Comparison of ENCODE assay signal across 17 cellular contexts in the genomic region with DNA sequence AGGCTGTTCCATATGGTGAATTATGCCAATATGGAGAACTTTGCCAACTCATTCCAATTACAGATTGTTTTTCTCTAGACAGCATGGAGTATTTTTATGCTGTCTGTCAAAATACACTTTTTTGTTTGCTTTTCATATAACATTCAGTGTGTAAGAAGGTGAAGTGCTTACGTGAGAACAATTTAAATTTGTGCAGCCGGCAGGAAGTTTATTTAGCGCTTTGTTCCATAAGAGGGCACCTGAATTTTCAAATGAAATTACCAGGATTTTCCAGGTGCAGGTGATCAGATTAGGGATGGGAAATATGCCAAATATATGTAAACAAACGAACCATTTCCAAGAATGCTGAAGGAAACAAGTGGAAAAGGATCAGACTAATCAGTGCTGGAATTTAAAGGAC. TPM values are rescaled to one million over a fixed set of nuclear protein-coding genes. Genes with fewer than 3 reads are reported as not detected.
DNase-seq lines count a peak whose midpoint lies in the region; ATAC-seq lines count a peak whose summit lies in the region.
"Had no signal": no experiment of that assay in that cellular context is flagged by ENCODE, and none has a peak within 500 bp of the region (broad histone marks: within the 10 kb centered on the region; RNA-seq: fewer than 3 reads in every experiment).

No MANE protein-coding gene starts in this region.

- no peak overlapping the region for H3K27ac Mint-ChIP-seq in natural killer cell treated with Interleukin-12 subunit alpha and Interleukin-12 subunit beta and Interleukin-15 and Interleukin-18, amount 100 ng/mL, for 72 hours
- H3K27ac Mint-ChIP-seq: CD8-positive, alpha-beta T cell; T-cell had no signal

- H3K4me1 ChIP-seq in SJCRH30: peaks cover 3% of the 10 kb centered on the region; the same call in 1 of the 2 replicates

- no peak overlapping the region for H3K4me3 Mint-ChIP-seq in natural killer cell treated with Interleukin-12 subunit alpha and Interleukin-12 subunit beta and Interleukin-15 and Interleukin-18, amount 100 ng/mL, for 72 hours
- H3K4me3 Mint-ChIP-seq: CD8-positive, alpha-beta T cell; T-cell had no signal

- no peaks in the 10 kb centered on the region for H3K27me3 Mint-ChIP-seq in natural killer cell treated with Interleukin-12 subunit alpha and Interleukin-12 subunit beta and Interleukin-15 and Interleukin-18, amount 100 ng/mL, for 72 hours
- H3K27me3 Mint-ChIP-seq: T-cell had no signal

- H3K36me3 Mint-ChIP-seq in natural killer cell treated with Interleukin-12 subunit alpha and Interleukin-12 subunit beta and Interleukin-15 and Interleukin-18, amount 100 ng/mL, for 72 hours: no peaks in the 10 kb centered on the region
- H3K36me3 Mint-ChIP-seq: CD8-positive, alpha-beta T cell; T-cell had no signal

- H3K4me3 ChIP-seq in SJCRH30: no peak overlapping the region
- H3K4me3 ChIP-seq: SK-N-MC had no signal

- ATAC-seq in natural killer cell treated with Interleukin-12 subunit alpha and Interleukin-12 subunit beta and Interleukin-15 and Interleukin-18, amount 100 ng/mL, for 72 hours: no peak
- ATAC-seq: CD8-positive, alpha-beta T cell; PC-3; T-cell had no signal

- H3K27me3 ChIP-seq in SJCRH30: no peaks in the 10 kb centered on the region

- H3K9me3 Mint-ChIP-seq in natural killer cell treated with Interleukin-12 subunit alpha and Interleukin-12 subunit beta and Interleukin-15 and Interleukin-18, amount 100 ng/mL, for 72 hours: peaks cover 2% of the 10 kb centered on the region
- H3K9me3 Mint-ChIP-seq: CD8-positive, alpha-beta T cell had no signal

- DNase-seq in DMS53 treated with DMSO at 0.1 percent for 48 hours (lab: John Stamatoyannopoulos, UW; ENCODE audit: unreplicated experiment) (peak; percentile 98), NCI-H146 (lab: John Stamatoyannopoulos, UW) (peak; percentile 77), NCI-H345 treated with DMSO at 0.1 percent for 48 hours (lab: John Stamatoyannopoulos, UW; ENCODE audit: unreplicated experiment) (peak; percentile 27), SHP77 treated with DMSO at 0.1 percent for 48 hours (lab: John Stamatoyannopoulos, UW) (peak; percentile 96), SJCRH30 (no peak)
- no peak for DNase-seq in natural killer cell treated with Interleukin-12 subunit alpha and Interleukin-12 subunit beta and Interleukin-15 and Interleukin-18, amount 100 ng/mL, for 72 hours (ENCODE audit: low spot score)
- no peak for DNase-seq in stimulated activated CD4-positive, alpha-beta T cell treated with anti-CD3 and anti-CD28 coated beads, Interleukin-4, amount 100 ng/mL, for 24 hours
- DNase-seq: CD8-positive, alpha-beta T cell; DMS 273 treated with DMSO at 0.1 percent for 48 hours; H7; Kasumi-1; NCI-H187 treated with DMSO at 0.1 percent for 48 hours; NCI-H524; PC-3; T-cell; T1000 had no signal

- no peaks in the 10 kb centered on the region for H3K36me3 ChIP-seq in SJCRH30

- H3K4me1 Mint-ChIP-seq in natural killer cell treated with Interleukin-12 subunit alpha and Interleukin-12 subunit beta and Interleukin-15 and Interleukin-18, amount 100 ng/mL, for 72 hours (ENCODE audit: low read depth in 2 of 2): no peaks in the 10 kb centered on the region
- H3K4me1 Mint-ChIP-seq: T-cell had no signal

- no peak overlapping the region for H3K27ac ChIP-seq in SJCRH30
- H3K27ac ChIP-seq: SK-N-MC had no signal

- H3K9me3 ChIP-seq in SJCRH30 (replicated peaks): no peaks in the 10 kb centered on the region

RNA-seq across cellular contexts. Expression of a gene that starts 54.9 kb away (rescaled TPM):
- 0.48 and 0.53 TPM in 2 replicates for total RNA-seq in SJCRH30 (2014; rRNA removed; shearing (Covaris generic))
- not detected for total RNA-seq in natural killer cell treated with Interleukin-12 subunit alpha and Interleukin-12 subunit beta and Interleukin-15 and Interleukin-18, amount 100 ng/mL, for 72 hours
- total RNA-seq: CD8-positive, alpha-beta T cell; T-cell had no signal

Comparison
In these comparisons a context has a peak if more than half of its experiments do, and no peak if none do; other contexts are left out.
1. DNase-seq: peak in DMS53 treated with DMSO at 0.1 percent for 48 hours (single experiment), NCI-H146 (single experiment), NCI-H345 treated with DMSO at 0.1 percent for 48 hours (single experiment) and SHP77 treated with DMSO at 0.1 percent for 48 hours (single experiment); none in SJCRH30 (0 of 2), natural killer cell treated with Interleukin-12 subunit alpha and Interleukin-12 subunit beta and Interleukin-15 and Interleukin-18, amount 100 ng/mL, for 72 hours (single experiment) and stimulated activated CD4-positive, alpha-beta T cell treated with anti-CD3 and anti-CD28 coated beads, Interleukin-4, amount 100 ng/mL, for 24 hours (single experiment).